Comparison of ENCODE assay signal across 1 cellular context in the genomic region with DNA sequence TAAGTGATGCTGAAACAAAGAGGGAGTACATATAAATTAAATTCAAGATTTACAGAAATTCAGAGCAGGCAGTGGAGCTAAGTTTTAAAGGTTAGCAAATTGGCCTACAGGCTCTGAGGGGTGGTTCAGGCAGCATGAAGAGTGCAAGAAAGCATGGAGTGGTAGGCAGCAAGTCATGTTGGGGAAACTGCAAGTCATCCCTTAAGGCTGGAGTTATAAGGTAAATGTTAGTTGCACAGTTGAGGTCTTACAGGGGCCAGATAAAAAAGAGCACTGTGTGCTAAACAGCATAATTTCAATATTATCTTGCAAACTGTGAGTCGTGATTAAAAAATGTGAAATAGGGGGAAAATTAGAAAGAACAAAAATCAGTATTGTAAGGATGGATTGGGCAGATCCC.
TF ChIP-seq lines count a peak whose summit lies in the region.

No MANE protein-coding gene starts in this region.

TF ChIP-seq in K562, 482 proteins besides CTCF, POLR2A, EP300 and RAD21 (continued from another document):
- TF ChIP-seq, protein P1, sequence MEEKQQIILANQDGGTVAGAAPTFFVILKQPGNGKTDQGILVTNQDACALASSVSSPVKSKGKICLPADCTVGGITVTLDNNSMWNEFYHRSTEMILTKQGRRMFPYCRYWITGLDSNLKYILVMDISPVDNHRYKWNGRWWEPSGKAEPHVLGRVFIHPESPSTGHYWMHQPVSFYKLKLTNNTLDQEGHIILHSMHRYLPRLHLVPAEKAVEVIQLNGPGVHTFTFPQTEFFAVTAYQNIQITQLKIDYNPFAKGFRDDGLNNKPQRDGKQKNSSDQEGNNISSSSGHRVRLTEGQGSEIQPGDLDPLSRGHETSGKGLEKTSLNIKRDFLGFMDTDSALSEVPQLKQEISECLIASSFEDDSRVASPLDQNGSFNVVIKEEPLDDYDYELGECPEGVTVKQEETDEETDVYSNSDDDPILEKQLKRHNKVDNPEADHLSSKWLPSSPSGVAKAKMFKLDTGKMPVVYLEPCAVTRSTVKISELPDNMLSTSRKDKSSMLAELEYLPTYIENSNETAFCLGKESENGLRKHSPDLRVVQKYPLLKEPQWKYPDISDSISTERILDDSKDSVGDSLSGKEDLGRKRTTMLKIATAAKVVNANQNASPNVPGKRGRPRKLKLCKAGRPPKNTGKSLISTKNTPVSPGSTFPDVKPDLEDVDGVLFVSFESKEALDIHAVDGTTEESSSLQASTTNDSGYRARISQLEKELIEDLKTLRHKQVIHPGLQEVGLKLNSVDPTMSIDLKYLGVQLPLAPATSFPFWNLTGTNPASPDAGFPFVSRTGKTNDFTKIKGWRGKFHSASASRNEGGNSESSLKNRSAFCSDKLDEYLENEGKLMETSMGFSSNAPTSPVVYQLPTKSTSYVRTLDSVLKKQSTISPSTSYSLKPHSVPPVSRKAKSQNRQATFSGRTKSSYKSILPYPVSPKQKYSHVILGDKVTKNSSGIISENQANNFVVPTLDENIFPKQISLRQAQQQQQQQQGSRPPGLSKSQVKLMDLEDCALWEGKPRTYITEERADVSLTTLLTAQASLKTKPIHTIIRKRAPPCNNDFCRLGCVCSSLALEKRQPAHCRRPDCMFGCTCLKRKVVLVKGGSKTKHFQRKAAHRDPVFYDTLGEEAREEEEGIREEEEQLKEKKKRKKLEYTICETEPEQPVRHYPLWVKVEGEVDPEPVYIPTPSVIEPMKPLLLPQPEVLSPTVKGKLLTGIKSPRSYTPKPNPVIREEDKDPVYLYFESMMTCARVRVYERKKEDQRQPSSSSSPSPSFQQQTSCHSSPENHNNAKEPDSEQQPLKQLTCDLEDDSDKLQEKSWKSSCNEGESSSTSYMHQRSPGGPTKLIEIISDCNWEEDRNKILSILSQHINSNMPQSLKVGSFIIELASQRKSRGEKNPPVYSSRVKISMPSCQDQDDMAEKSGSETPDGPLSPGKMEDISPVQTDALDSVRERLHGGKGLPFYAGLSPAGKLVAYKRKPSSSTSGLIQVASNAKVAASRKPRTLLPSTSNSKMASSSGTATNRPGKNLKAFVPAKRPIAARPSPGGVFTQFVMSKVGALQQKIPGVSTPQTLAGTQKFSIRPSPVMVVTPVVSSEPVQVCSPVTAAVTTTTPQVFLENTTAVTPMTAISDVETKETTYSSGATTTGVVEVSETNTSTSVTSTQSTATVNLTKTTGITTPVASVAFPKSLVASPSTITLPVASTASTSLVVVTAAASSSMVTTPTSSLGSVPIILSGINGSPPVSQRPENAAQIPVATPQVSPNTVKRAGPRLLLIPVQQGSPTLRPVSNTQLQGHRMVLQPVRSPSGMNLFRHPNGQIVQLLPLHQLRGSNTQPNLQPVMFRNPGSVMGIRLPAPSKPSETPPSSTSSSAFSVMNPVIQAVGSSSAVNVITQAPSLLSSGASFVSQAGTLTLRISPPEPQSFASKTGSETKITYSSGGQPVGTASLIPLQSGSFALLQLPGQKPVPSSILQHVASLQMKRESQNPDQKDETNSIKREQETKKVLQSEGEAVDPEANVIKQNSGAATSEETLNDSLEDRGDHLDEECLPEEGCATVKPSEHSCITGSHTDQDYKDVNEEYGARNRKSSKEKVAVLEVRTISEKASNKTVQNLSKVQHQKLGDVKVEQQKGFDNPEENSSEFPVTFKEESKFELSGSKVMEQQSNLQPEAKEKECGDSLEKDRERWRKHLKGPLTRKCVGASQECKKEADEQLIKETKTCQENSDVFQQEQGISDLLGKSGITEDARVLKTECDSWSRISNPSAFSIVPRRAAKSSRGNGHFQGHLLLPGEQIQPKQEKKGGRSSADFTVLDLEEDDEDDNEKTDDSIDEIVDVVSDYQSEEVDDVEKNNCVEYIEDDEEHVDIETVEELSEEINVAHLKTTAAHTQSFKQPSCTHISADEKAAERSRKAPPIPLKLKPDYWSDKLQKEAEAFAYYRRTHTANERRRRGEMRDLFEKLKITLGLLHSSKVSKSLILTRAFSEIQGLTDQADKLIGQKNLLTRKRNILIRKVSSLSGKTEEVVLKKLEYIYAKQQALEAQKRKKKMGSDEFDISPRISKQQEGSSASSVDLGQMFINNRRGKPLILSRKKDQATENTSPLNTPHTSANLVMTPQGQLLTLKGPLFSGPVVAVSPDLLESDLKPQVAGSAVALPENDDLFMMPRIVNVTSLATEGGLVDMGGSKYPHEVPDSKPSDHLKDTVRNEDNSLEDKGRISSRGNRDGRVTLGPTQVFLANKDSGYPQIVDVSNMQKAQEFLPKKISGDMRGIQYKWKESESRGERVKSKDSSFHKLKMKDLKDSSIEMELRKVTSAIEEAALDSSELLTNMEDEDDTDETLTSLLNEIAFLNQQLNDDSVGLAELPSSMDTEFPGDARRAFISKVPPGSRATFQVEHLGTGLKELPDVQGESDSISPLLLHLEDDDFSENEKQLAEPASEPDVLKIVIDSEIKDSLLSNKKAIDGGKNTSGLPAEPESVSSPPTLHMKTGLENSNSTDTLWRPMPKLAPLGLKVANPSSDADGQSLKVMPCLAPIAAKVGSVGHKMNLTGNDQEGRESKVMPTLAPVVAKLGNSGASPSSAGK (IDR thresholded peaks at IDR 0.05), result 0 out of 2 replicates have a peak, but pooled peaks have one; percentile 19
- TF ChIP-seq SMARCA4 (IDR thresholded peaks at IDR 0.05) (peak; percentile 33; the same call in 1 of the 2 replicates), MAFK (IDR thresholded peaks at IDR 0.05; ENCODE audit: low read length) (peak; percentile 23; the same call in 1 of the 2 replicates), CHD2 (IDR thresholded peaks at IDR 0.05; ENCODE audit: low read depth, low read length) (no peak), ZNF316 (IDR thresholded peaks at IDR 0.05) (peak; percentile 95), RNF219 (CRISPR knock-in tag; IDR thresholded peaks at IDR 0.05) (no peak), C11orf30 (IDR thresholded peaks at IDR 0.05; ENCODE audit: low read depth) (peak; percentile 86), NR2C1 (IDR thresholded peaks at IDR 0.05) (no peak), NR2C1 (tag; IDR thresholded peaks at IDR 0.05) (no peak), BHLHE40 (IDR thresholded peaks at IDR 0.05; ENCODE audit: low read length) (no peak), ZNF592 (IDR thresholded peaks at IDR 0.05) (peak; percentile 49; the same call in 1 of the 2 replicates), RB1 (IDR thresholded peaks at IDR 0.05; ENCODE audit: low read depth) (no peak), SMAD4 (CRISPR knock-in tag; conservative IDR thresholded peaks at IDR 0.05) (no peak), ZNF778 (CRISPR knock-in tag; IDR thresholded peaks at IDR 0.05) (no peak), DPF2 (IDR thresholded peaks at IDR 0.05) (0 out of 2 replicates have a peak, but pooled peaks have one; percentile 57), NFE2L1 (tag; IDR thresholded peaks at IDR 0.05; ENCODE audit: borderline replicate concordance, low read depth) (peak; percentile 70), LEF1 (IDR thresholded peaks at IDR 0.05) (no peak), NONO (IDR thresholded peaks at IDR 0.05; ENCODE audit: low read depth in 2 of 2, low read length in 1 of 2) (no peak), MECOM (CRISPR knock-in tag; IDR thresholded peaks at IDR 0.05) (no peak), ZFP30 (CRISPR knock-in tag; IDR thresholded peaks at IDR 0.05; ENCODE audit: borderline replicate concordance) (no peak), TAF7 (tag; IDR thresholded peaks at IDR 0.05) (no peak), MAFF (IDR thresholded peaks at IDR 0.05; ENCODE audit: low read length) (0 out of 2 replicates have a peak, but pooled peaks have one; percentile 27), ZNF347 (CRISPR knock-in tag; IDR thresholded peaks at IDR 0.05; ENCODE audit: low read depth) (no peak), RCOR1 (IDR thresholded peaks at IDR 0.05; ENCODE audit: borderline replicate concordance in 1 of 2, low read depth in 2 of 2, low read length in 2 of 2) (no peak), NFE2 (IDR thresholded peaks at IDR 0.05; ENCODE audit: low read depth) (peak; percentile 61; the same call in 1 of the 2 replicates), MAFG (tag; conservative IDR thresholded peaks at IDR 0.05) (peak; percentile 94)
- TF ChIP-seq, protein P2, sequence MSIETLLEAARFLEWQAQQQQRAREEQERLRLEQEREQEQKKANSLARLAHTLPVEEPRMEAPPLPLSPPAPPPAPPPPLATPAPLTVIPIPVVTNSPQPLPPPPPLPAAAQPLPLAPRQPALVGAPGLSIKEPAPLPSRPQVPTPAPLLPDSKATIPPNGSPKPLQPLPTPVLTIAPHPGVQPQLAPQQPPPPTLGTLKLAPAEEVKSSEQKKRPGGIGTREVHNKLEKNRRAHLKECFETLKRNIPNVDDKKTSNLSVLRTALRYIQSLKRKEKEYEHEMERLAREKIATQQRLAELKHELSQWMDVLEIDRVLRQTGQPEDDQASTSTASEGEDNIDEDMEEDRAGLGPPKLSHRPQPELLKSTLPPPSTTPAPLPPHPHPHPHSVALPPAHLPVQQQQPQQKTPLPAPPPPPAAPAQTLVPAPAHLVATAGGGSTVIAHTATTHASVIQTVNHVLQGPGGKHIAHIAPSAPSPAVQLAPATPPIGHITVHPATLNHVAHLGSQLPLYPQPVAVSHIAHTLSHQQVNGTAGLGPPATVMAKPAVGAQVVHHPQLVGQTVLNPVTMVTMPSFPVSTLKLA (conservative IDR thresholded peaks at IDR 0.05), result no peak
